1 cellular context compared by ENCODE assay signal in genomic region chr5:157519579-157520253, GRCh38.
TF ChIP-seq lines count a peak whose summit lies in the region.

No MANE protein-coding gene starts in this region.

TF ChIP-seq in HepG2, 621 proteins besides CTCF, POLR2A, EP300 and RAD21 (continued from another document):
- TF ChIP-seq, protein P1, sequence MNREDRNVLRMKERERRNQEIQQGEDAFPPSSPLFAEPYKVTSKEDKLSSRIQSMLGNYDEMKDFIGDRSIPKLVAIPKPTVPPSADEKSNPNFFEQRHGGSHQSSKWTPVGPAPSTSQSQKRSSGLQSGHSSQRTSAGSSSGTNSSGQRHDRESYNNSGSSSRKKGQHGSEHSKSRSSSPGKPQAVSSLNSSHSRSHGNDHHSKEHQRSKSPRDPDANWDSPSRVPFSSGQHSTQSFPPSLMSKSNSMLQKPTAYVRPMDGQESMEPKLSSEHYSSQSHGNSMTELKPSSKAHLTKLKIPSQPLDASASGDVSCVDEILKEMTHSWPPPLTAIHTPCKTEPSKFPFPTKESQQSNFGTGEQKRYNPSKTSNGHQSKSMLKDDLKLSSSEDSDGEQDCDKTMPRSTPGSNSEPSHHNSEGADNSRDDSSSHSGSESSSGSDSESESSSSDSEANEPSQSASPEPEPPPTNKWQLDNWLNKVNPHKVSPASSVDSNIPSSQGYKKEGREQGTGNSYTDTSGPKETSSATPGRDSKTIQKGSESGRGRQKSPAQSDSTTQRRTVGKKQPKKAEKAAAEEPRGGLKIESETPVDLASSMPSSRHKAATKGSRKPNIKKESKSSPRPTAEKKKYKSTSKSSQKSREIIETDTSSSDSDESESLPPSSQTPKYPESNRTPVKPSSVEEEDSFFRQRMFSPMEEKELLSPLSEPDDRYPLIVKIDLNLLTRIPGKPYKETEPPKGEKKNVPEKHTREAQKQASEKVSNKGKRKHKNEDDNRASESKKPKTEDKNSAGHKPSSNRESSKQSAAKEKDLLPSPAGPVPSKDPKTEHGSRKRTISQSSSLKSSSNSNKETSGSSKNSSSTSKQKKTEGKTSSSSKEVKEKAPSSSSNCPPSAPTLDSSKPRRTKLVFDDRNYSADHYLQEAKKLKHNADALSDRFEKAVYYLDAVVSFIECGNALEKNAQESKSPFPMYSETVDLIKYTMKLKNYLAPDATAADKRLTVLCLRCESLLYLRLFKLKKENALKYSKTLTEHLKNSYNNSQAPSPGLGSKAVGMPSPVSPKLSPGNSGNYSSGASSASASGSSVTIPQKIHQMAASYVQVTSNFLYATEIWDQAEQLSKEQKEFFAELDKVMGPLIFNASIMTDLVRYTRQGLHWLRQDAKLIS (CRISPR knock-in tag; IDR thresholded peaks at IDR 0.05): no peak
- TF ChIP-seq ZNF138 (CRISPR knock-in tag; IDR thresholded peaks at IDR 0.05; ENCODE audit: low read depth) (no peak), ZNF224 (CRISPR knock-in tag; IDR thresholded peaks at IDR 0.05) (no peak), MBNL3 (CRISPR knock-in tag; conservative IDR thresholded peaks at IDR 0.05) (no peak), ZNF678 (CRISPR knock-in tag; IDR thresholded peaks at IDR 0.05) (no peak), ZNF737 (CRISPR knock-in tag; IDR thresholded peaks at IDR 0.05; ENCODE audit: borderline replicate concordance) (no peak), TEF (CRISPR knock-in tag; IDR thresholded peaks at IDR 0.05) (no peak)
